Comparison of ENCODE assay signal across 15 cellular contexts in genomic region chr17:40958086-40958953, GRCh38. TPM values are rescaled to one million over a fixed set of nuclear protein-coding genes. Genes with fewer than 3 reads are reported as not detected.
A peak's percentile ranks its signal among the peaks of the same experiment; 100 is the strongest.
DNase-seq lines count a peak whose midpoint lies in the region; TF ChIP-seq lines count a peak whose summit lies in the region.
"Had no signal": no experiment of that assay in that cellular context is flagged by ENCODE, and none has a peak within 500 bp of the region (broad histone marks: within the 10 kb centered on the region; RNA-seq: fewer than 3 reads in every experiment).

No MANE protein-coding gene starts in this region.

- WGBS in GM23248 (ENCODE audit: low coverage in 1 of 2, low lambda C conversion rate in 2 of 2, missing lambda C conversion rate in 2 of 2), 2 experiments: 87 to 88% methylated on average over 12 of the region's 12 CpGs
- no CpG with 5 or more reads among the region's 12 CpGs for WGBS in trophoblast cell (ENCODE audit: extremely low coverage, insufficient coverage, insufficient read length)

- in situ Hi-C loops in GM23248 (cut with MboI): no loop called here
- in situ Hi-C loops in HAP-1 (cut with MboI; ENCODE audit: low sequenced_read_pairs): no loop called here

- H3K27me3 ChIP-seq in GM23248 (replicated peaks; ENCODE audit: insufficient read depth): no peaks in the 10 kb centered on the region
- H3K27me3 ChIP-seq in fibroblast of lung (ENCODE audit: control insufficient read depth, insufficient read depth, low read length): no peaks in the 10 kb centered on the region
- H3K27me3 ChIP-seq in trophoblast cell (ENCODE audit: insufficient read depth, low read length): no peaks in the 10 kb centered on the region
- no peaks in the 10 kb centered on the region for H3K27me3 ChIP-seq in vagina
- no peaks in the 10 kb centered on the region for H3K27me3 ChIP-seq in HAP-1 (ENCODE audit: low read depth)

- H3K79me1 ChIP-seq in trophoblast cell (ENCODE audit: low read length): peaks cover 8% of the 10 kb centered on the region

- no peak overlapping the region for H3K23ac ChIP-seq in trophoblast cell (ENCODE audit: low read length)

- H3K14ac ChIP-seq in trophoblast cell (ENCODE audit: low read length): peak overlapping the region; percentile 73

- H3K4me3 ChIP-seq in GM23248 (no peak overlapping the region), fibroblast of lung (replicated peaks in 1 of 4; ENCODE audit: control extremely low read depth in 1 of 4, insufficient read depth in 1 of 4, low read depth in 3 of 4, low read length in 4 of 4) (no peak overlapping the region), trophoblast cell (ENCODE audit: low read depth, low read length) (no peak overlapping the region), vagina (no peak overlapping the region), HAP-1 (no peak overlapping the region)

- H3K9me3 ChIP-seq in GM23248 (ENCODE audit: low read depth) (no peaks in the 10 kb centered on the region), fibroblast of lung (ENCODE audit: control insufficient read depth, insufficient read depth, low read depth, low read length) (no peaks in the 10 kb centered on the region), trophoblast cell (ENCODE audit: insufficient read depth, low read depth, low read length) (no peaks in the 10 kb centered on the region), vagina (no peaks in the 10 kb centered on the region), HAP-1 (no peaks in the 10 kb centered on the region)

- H3K4me1 ChIP-seq in GM23248 (ENCODE audit: insufficient read depth) (peaks cover 61% of the 10 kb centered on the region), fibroblast of lung (ENCODE audit: control insufficient read depth, extremely low read depth, insufficient read depth, low read length) (peaks cover 20% of the 10 kb centered on the region), trophoblast cell (ENCODE audit: control insufficient read depth in 1 of 2, insufficient read depth in 2 of 2, low read length in 2 of 2) (peaks cover 7 to 14% of the 10 kb centered on the region in 2 experiments), vagina (peaks cover 57% of the 10 kb centered on the region), HAP-1 (no peaks in the 10 kb centered on the region; the same call in 1 of the 2 replicates)

- no peaks in the 10 kb centered on the region for H3K9me2 ChIP-seq in GM23248 (ENCODE audit: insufficient read depth)

- DNase-seq in GM23248 (no peak), NCI-H748 treated with DMSO at 0.1 percent for 48 hours (lab: John Stamatoyannopoulos, UW) (peak; percentile 43), fibroblast of lung (ENCODE audit: low read depth in 2 of 2) (no peak), trophoblast cell (peak; percentile 61 to 79), GOT3 (lab: John Stamatoyannopoulos, UW) (no peak), vagina (ENCODE audit: extremely low spot score in 2 of 2) (no peak), HAP-1 (ENCODE audit: low spot score in 2 of 2) (no peak)
- DNase-seq in stimulated activated CD4-positive, alpha-beta T cell treated with anti-CD3 and anti-CD28 coated beads, Interleukin-4, amount 100 ng/mL, for 4 hours: no peak
- DNase-seq: activated naive CD8-positive, alpha-beta T cell treated with anti-CD3 and anti-CD28 coated beads, Interleukin-2, amount 10 ng/mL, durations not matched to agents 7 days and 5 days; erythroblast; OCI-M1; stimulated activated CD4-positive, alpha-beta T cell treated with anti-CD3 and anti-CD28 coated beads, Interleukin-2, amount 100 ng/mL, for 24 hours; T-helper 1 cell had no signal

- H4K20me1 ChIP-seq in GM23248 (ENCODE audit: insufficient read depth) (no peaks in the 10 kb centered on the region), fibroblast of lung (ENCODE audit: control insufficient read depth, extremely low read depth, insufficient read depth, low read length) (no peaks in the 10 kb centered on the region)

- H2BK5ac ChIP-seq in trophoblast cell (ENCODE audit: low read depth, low read length, poor library complexity): peak overlapping the region; percentile 91

- no peak overlapping the region for H2BK12ac ChIP-seq in trophoblast cell (ENCODE audit: low read length)

- H3K79me2 ChIP-seq in GM23248 (ENCODE audit: insufficient read depth) (no peaks in the 10 kb centered on the region), fibroblast of lung (ENCODE audit: control insufficient read depth, insufficient read depth, low read length) (no peaks in the 10 kb centered on the region), trophoblast cell (ENCODE audit: control insufficient read depth, insufficient read depth, low read length, poor library complexity) (no peaks in the 10 kb centered on the region)

- TF ChIP-seq CTCF in fibroblast of lung (conservative IDR thresholded peaks at IDR 0.05 in 1 of 2, IDR thresholded peaks at IDR 0.05 in 1 of 2; ENCODE audit: low read depth in 1 of 2, low read length in 2 of 2) (no peak), vagina (IDR thresholded peaks at IDR 0.05) (no peak)

- intact Hi-C loops in vagina (cut with DNase I): no loop called here

- H2AK5ac ChIP-seq in trophoblast cell (ENCODE audit: low read length): peak overlapping the region; percentile 87

- no peak overlapping the region for H3K4ac ChIP-seq in trophoblast cell (ENCODE audit: low read depth, low read length)

- no peaks in the 10 kb centered on the region for H3K36me3 ChIP-seq in GM23248 (ENCODE audit: low read depth)
- H3K36me3 ChIP-seq in fibroblast of lung (ENCODE audit: control insufficient read depth, insufficient read depth, low read length): no peaks in the 10 kb centered on the region
- H3K36me3 ChIP-seq in trophoblast cell (ENCODE audit: control insufficient read depth in 1 of 2, insufficient read depth in 2 of 2, low read length in 2 of 2): no peaks in the 10 kb centered on the region
- no peaks in the 10 kb centered on the region for H3K36me3 ChIP-seq in vagina
- H3K36me3 ChIP-seq in HAP-1 (replicated peaks): no peaks in the 10 kb centered on the region

- H3K27ac ChIP-seq in GM23248 (peak overlapping the region; percentile 72), fibroblast of lung (ENCODE audit: insufficient read depth, low read length) (peak overlapping the region; percentile 2), trophoblast cell (ENCODE audit: low read depth, low read length) (peak overlapping the region; percentile 16), vagina (no peak overlapping the region)

- no peak overlapping the region for H4K8ac ChIP-seq in trophoblast cell (ENCODE audit: low read depth, low read length)

- peak overlapping the region; percentile 21 for H3K4me2 ChIP-seq in GM23248 (ENCODE audit: unreplicated experiment)
- no peak overlapping the region for H3K4me2 ChIP-seq in fibroblast of lung (ENCODE audit: extremely low read depth, insufficient read depth, low read length)
- no peak overlapping the region for H3K4me2 ChIP-seq in trophoblast cell (ENCODE audit: low read length)

- peaks cover 59% of the 10 kb centered on the region for H3F3A ChIP-seq in GM23248 (ENCODE audit: insufficient read depth)

- H2BK120ac ChIP-seq in trophoblast cell (ENCODE audit: insufficient read depth, low read length, poor library complexity): peak overlapping the region; percentile 83

- H2AFZ ChIP-seq in GM23248 (no peak overlapping the region), fibroblast of lung (ENCODE audit: low read length) (no peak overlapping the region), trophoblast cell (ENCODE audit: insufficient read depth, low read length, poor library complexity) (no peak overlapping the region)

- H4K12ac ChIP-seq in trophoblast cell (ENCODE audit: low read depth, low read length): peak overlapping the region; percentile 44

- 0 out of 2 replicates have a peak overlapping the region, but pooled peaks have one; percentile 19 for H3K9ac ChIP-seq in GM23248
- H3K9ac ChIP-seq in fibroblast of lung (ENCODE audit: insufficient read depth, low read length): no peak overlapping the region
- H3K9ac ChIP-seq in trophoblast cell (ENCODE audit: low read length): no peak overlapping the region

- peak overlapping the region; percentile 91 for H4K91ac ChIP-seq in trophoblast cell (ENCODE audit: low read depth, low read length)

- TF ChIP-seq POLR2A in vagina (IDR thresholded peaks at IDR 0.05): no peak

- H3K18ac ChIP-seq in trophoblast cell (ENCODE audit: low read length): peak overlapping the region; percentile 55

RNA-seq across cellular contexts. Expression of gene KRT39, which starts 8.4 kb away (rescaled TPM):
- total RNA-seq in GM23248 (2014; rRNA removed; shearing (Covaris generic)): not detected in 2 replicates
- polyA plus RNA-seq in GM23248 (2016; fragmentation: Nextera tagmentation; extraction: Ambion mirVana) (not detected in 2 replicates), fibroblast of lung (0.19 and 0.22 TPM in 2 replicates)
- total RNA-seq in fibroblast of lung (0.26 and 0.33 TPM in 2 replicates), vagina (not detected)
- polyA plus RNA-seq in fibroblast of lung (2012): 0.16 and 0.19 TPM in 2 replicates
- not detected in 2 replicates for polyA minus RNA-seq in fibroblast of lung (ENCODE audit: low replicate concordance)
- not detected in 2 replicates for polyA plus RNA-seq in trophoblast cell (2013)
- total RNA-seq: activated naive CD8-positive, alpha-beta T cell treated with anti-CD3 and anti-CD28 coated beads, Interleukin-2, amount 10 ng/mL, durations not matched to agents 7 days and 5 days; Daoy had no signal
- polyA plus RNA-seq: BJ had no signal

RNA-seq across cellular contexts. Expression of gene KRT23, which starts 20.9 kb away (rescaled TPM):
- total RNA-seq in GM23248 (2014; rRNA removed; shearing (Covaris generic)): not detected in 2 replicates
- polyA plus RNA-seq in GM23248 (2016; fragmentation: Nextera tagmentation; extraction: Ambion mirVana) (0.13 TPM in 1 of 2 replicates, not detected in the other), fibroblast of lung (0.11 and 0.17 TPM in 2 replicates)
- total RNA-seq in fibroblast of lung (not detected in 2 replicates), vagina (0.98 TPM)
- polyA plus RNA-seq in fibroblast of lung (2012): 0.07 TPM in 1 of 2 replicates, not detected in the other
- polyA minus RNA-seq in fibroblast of lung (ENCODE audit: low replicate concordance): not detected in 2 replicates
- 142 and 146 TPM in 2 replicates for polyA plus RNA-seq in trophoblast cell (2013)
- total RNA-seq: activated naive CD8-positive, alpha-beta T cell treated with anti-CD3 and anti-CD28 coated beads, Interleukin-2, amount 10 ng/mL, durations not matched to agents 7 days and 5 days; Daoy had no signal

RNA-seq across cellular contexts. Expression of gene KRT40, which starts 25.8 kb away (rescaled TPM):
- not detected in 2 replicates for total RNA-seq in GM23248 (2014; rRNA removed; shearing (Covaris generic))
- polyA plus RNA-seq in GM23248 (2016; fragmentation: Nextera tagmentation; extraction: Ambion mirVana) (not detected in 2 replicates), fibroblast of lung (0.03 and 0.05 TPM in 2 replicates)
- total RNA-seq in fibroblast of lung (not detected in 2 replicates), vagina (not detected)
- not detected in 2 replicates for polyA plus RNA-seq in fibroblast of lung (2012)
- polyA minus RNA-seq in fibroblast of lung (ENCODE audit: low replicate concordance): not detected in 2 replicates
- not detected in 2 replicates for polyA plus RNA-seq in trophoblast cell (2013)
- total RNA-seq: activated naive CD8-positive, alpha-beta T cell treated with anti-CD3 and anti-CD28 coated beads, Interleukin-2, amount 10 ng/mL, durations not matched to agents 7 days and 5 days; Daoy had no signal
- polyA plus RNA-seq: BJ had no signal

RNA-seq across cellular contexts. Expression of gene KRTAP3-3, which starts 35.6 kb away (rescaled TPM):
- total RNA-seq in GM23248 (2014; rRNA removed; shearing (Covaris generic)): not detected in 2 replicates
- not detected in 2 replicates for polyA plus RNA-seq in GM23248 (2016; fragmentation: Nextera tagmentation; extraction: Ambion mirVana)
- total RNA-seq in fibroblast of lung: not detected in 2 replicates
- polyA plus RNA-seq in fibroblast of lung: not detected in 2 replicates
- not detected in 2 replicates for polyA plus RNA-seq in fibroblast of lung (2012)
- not detected in 2 replicates for polyA minus RNA-seq in fibroblast of lung (ENCODE audit: low replicate concordance)
- polyA plus RNA-seq in trophoblast cell (2013): not detected in 2 replicates
- not detected for total RNA-seq in vagina
- total RNA-seq: activated naive CD8-positive, alpha-beta T cell treated with anti-CD3 and anti-CD28 coated beads, Interleukin-2, amount 10 ng/mL, durations not matched to agents 7 days and 5 days; Daoy had no signal
- polyA plus RNA-seq: BJ had no signal

RNA-seq across cellular contexts. Expression of gene KRTAP3-2, which starts 41.4 kb away (rescaled TPM):
- total RNA-seq in GM23248 (2014; rRNA removed; shearing (Covaris generic)): not detected in 2 replicates
- polyA plus RNA-seq in GM23248 (2016; fragmentation: Nextera tagmentation; extraction: Ambion mirVana) (not detected in 2 replicates), fibroblast of lung (not detected in 2 replicates)
- total RNA-seq in fibroblast of lung (not detected in 2 replicates), vagina (not detected)
- polyA plus RNA-seq in fibroblast of lung (2012): not detected in 2 replicates
- polyA minus RNA-seq in fibroblast of lung (ENCODE audit: low replicate concordance): not detected in 2 replicates
- polyA plus RNA-seq in trophoblast cell (2013): not detected in 2 replicates
- total RNA-seq: activated naive CD8-positive, alpha-beta T cell treated with anti-CD3 and anti-CD28 coated beads, Interleukin-2, amount 10 ng/mL, durations not matched to agents 7 days and 5 days; Daoy had no signal
- polyA plus RNA-seq: BJ had no signal

Comparison
In these comparisons a context has a peak if more than half of its experiments do, and no peak if none do; other contexts are left out.
1. DNase-seq: peak in NCI-H748 treated with DMSO at 0.1 percent for 48 hours (single experiment) and trophoblast cell (2 of 2); none in GM23248 (single experiment), fibroblast of lung (0 of 2), stimulated activated CD4-positive, alpha-beta T cell treated with anti-CD3 and anti-CD28 coated beads, Interleukin-4, amount 100 ng/mL, for 4 hours (0 of 2), GOT3 (single experiment), vagina (0 of 2) and HAP-1 (0 of 2).